ENCODE assay signal across 27 cellular contexts in the genomic region with DNA sequence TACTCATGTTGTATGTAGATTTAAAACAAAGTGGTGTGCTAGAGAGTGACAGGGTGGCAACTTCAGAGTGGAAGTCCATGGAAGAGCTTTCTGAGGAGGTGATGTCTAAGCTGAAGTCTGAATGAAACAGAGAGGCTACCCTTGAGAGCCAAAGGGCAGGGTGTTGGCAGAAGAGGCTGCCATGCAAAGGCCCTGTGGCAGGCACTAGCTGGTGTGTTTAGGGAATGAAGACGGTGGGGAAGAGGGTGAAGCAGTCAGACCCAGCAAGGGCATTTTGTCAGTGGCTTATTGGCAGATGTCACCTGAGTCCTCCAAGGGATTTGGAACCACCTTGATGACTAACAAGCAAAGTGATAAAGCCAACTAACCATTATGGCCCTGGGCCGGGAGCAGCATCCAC. TPM values are rescaled to one million over a fixed set of nuclear protein-coding genes. Genes with fewer than 3 reads are reported as not detected.
DNase-seq lines count a peak whose midpoint lies in the region; ATAC-seq, FAIRE-seq and TF ChIP-seq lines count a peak whose summit lies in the region.
"Had no signal": no experiment of that assay in that cellular context is flagged by ENCODE, and none has a peak within 500 bp of the region (broad histone marks: within the 10 kb centered on the region; RNA-seq: fewer than 3 reads in every experiment).

No MANE protein-coding gene starts in this region.

- H4K8ac ChIP-seq in mesendoderm (ENCODE audit: low read depth, low read length): no peak overlapping the region

- no peak for TF ChIP-seq RAD21 in K562 (CRISPR knock-in tag; conservative IDR thresholded peaks at IDR 0.05 in 1 of 2, IDR thresholded peaks at IDR 0.05 in 1 of 2)

- intact Hi-C loops in K562 (cut with micrococcal nuclease) (no loop called here), esophagus muscularis mucosa (cut with DNase I) (no loop called here)

- no peaks in the 10 kb centered on the region for H3K9me3 Mint-ChIP-seq in progenitor cell of endocrine pancreas (ENCODE audit: low read depth)

- H3K4me3 ChIP-seq in HEK293 (ENCODE audit: low read depth, low read length): no peak overlapping the region
- no peak overlapping the region for H3K4me3 ChIP-seq in K562
- H3K4me3 ChIP-seq in esophagus muscularis mucosa: no peak overlapping the region
- H3K4me3 ChIP-seq in mesendoderm (ENCODE audit: low read length): no peak overlapping the region
- H3K4me3 ChIP-seq: BLaER1, GM12878 had no signal

- H3K79me2 ChIP-seq in K562 (ENCODE audit: control insufficient read depth, insufficient read depth, low read length) (no peaks in the 10 kb centered on the region), mesendoderm (ENCODE audit: control insufficient read depth, insufficient read depth, low read length) (no peaks in the 10 kb centered on the region)

- BruUV-seq in K562 (replicated peaks; lab: Mats Ljungman, UMichigan): no TSS peak

- no peak for ATAC-seq in K562
- ATAC-seq: GM12878 had no signal

- CTCF ChIA-PET in HEK293 (lab: Yijun Ruan, JAX): no interaction called here
- CTCF ChIA-PET in K562 (lab: Yijun Ruan, JAX; ENCODE audit: low intra/inter-chr PET ratio): no interaction called here

- 6% methylated on average over 2 of the region's 2 CpGs for WGBS in K562 (ENCODE audit: insufficient coverage, low coverage, missing lambda C conversion rate)
- WGBS in esophagus muscularis mucosa: 92% methylated on average over 2 of the region's 2 CpGs
- WGBS in mesendoderm (ENCODE audit: extremely low coverage, insufficient coverage, low lambda C conversion rate): no CpG with 5 or more reads among the region's 2 CpGs

- H3K9me3 ChIP-seq in HEK293 (ENCODE audit: control insufficient read depth, insufficient read depth, low read depth, low read length) (no peaks in the 10 kb centered on the region), K562 (replicated peaks; ENCODE audit: control insufficient read depth, insufficient read depth, low read depth, low read length) (no peaks in the 10 kb centered on the region), esophagus muscularis mucosa (no peaks in the 10 kb centered on the region)
- H3K9me3 ChIP-seq: BE2C, BLaER1 had no signal

- H4K20me1 ChIP-seq in K562 (replicated peaks; ENCODE audit: control insufficient read depth, insufficient read depth, low read length): no peaks in the 10 kb centered on the region

- DNase-seq in K562 (ENCODE audit: extremely low read depth in 1 of 4, low spot score in 3 of 4): no peak
- peak; percentile 53 for DNase-seq in esophagus muscularis mucosa (ENCODE audit: extremely low spot score)
- no peak for DNase-seq in progenitor cell of endocrine pancreas (ENCODE audit: low spot score, unreplicated experiment)
- DNase-seq in mesendoderm: no peak
- DNase-seq in stimulated activated CD4-positive, alpha-beta T cell treated with anti-CD3 and anti-CD28 coated beads, Interleukin-4, amount 100 ng/mL, for 24 hours: no peak
- no peak for DNase-seq in iPS-NIHi7 (ENCODE audit: extremely low spot score)
- DNase-seq in DMS79 treated with DMSO at 0.1 percent for 48 hours (lab: John Stamatoyannopoulos, UW): no peak
- DNase-seq: 8988T; ACHN; BE2C; C1 segment of cervical spinal cord; Calu3; CD4-positive, alpha-beta memory T cell; CD4-positive, CD25-positive, alpha-beta regulatory T cell; CD8-positive, alpha-beta memory T cell; COR-L47; DND-41; EL; GDM1 had no signal

- H3K36me3 Mint-ChIP-seq in progenitor cell of endocrine pancreas (ENCODE audit: insufficient read depth): no peaks in the 10 kb centered on the region
- H3K36me3 Mint-ChIP-seq: CD4-positive, alpha-beta memory T cell; CD4-positive, CD25-positive, alpha-beta regulatory T cell had no signal

- H2AK5ac ChIP-seq in mesendoderm (ENCODE audit: low read length): no peak overlapping the region

- no peaks in the 10 kb centered on the region for H3K4me1 ChIP-seq in HEK293 (ENCODE audit: control insufficient read depth, insufficient read depth, low read length)
- H3K4me1 ChIP-seq in K562 (replicated peaks in 1 of 2; ENCODE audit: control insufficient read depth in 2 of 2, insufficient read depth in 2 of 2, low read length in 2 of 2): no peaks in the 10 kb centered on the region; a peak in 1 of 5 replicates
- peaks cover 0 to 28% (median 17%) of the 10 kb centered on the region in 4 donors for H3K4me1 ChIP-seq in esophagus muscularis mucosa
- H3K4me1 ChIP-seq in mesendoderm (ENCODE audit: control insufficient read depth, low read depth, low read length): no peaks in the 10 kb centered on the region
- H3K4me1 ChIP-seq: BE2C had no signal

- peaks cover 9% of the 10 kb centered on the region for H3K4me1 Mint-ChIP-seq in progenitor cell of endocrine pancreas (ENCODE audit: low read depth)

- in situ Hi-C loops in K562 (cut with MboI): no loop called here

- H3K9me1 ChIP-seq in K562 (ENCODE audit: control insufficient read depth, insufficient read depth, low read length): no peaks in the 10 kb centered on the region

- no peak overlapping the region for H3K18ac ChIP-seq in mesendoderm (ENCODE audit: low read length)

- no peak for TF ChIP-seq EP300 in K562 (IDR thresholded peaks at IDR 0.05; ENCODE audit: low read length)
- no peak for TF ChIP-seq EP300 in esophagus muscularis mucosa (IDR thresholded peaks at IDR 0.05)

- H3K36me3 ChIP-seq in HEK293 (ENCODE audit: control insufficient read depth in 2 of 2, insufficient read depth in 1 of 2, low read length in 2 of 2) (no peaks in the 10 kb centered on the region), K562 (ENCODE audit: control insufficient read depth, insufficient read depth, low read length) (no peaks in the 10 kb centered on the region), esophagus muscularis mucosa (no peaks in the 10 kb centered on the region), mesendoderm (ENCODE audit: control insufficient read depth, insufficient read depth, low read length) (no peaks in the 10 kb centered on the region)
- H3K36me3 ChIP-seq: BE2C, BLaER1 had no signal

- H3K4ac ChIP-seq in mesendoderm (ENCODE audit: low read depth, low read length): no peak overlapping the region

- no peak overlapping the region for H2BK5ac ChIP-seq in mesendoderm (ENCODE audit: low read length)

- H3K56ac ChIP-seq in mesendoderm (ENCODE audit: low read length): no peak overlapping the region

- peak overlapping the region; percentile 71 for H3K27ac Mint-ChIP-seq in progenitor cell of endocrine pancreas
- H3K27ac Mint-ChIP-seq: CD4-positive, alpha-beta memory T cell; CD4-positive, CD25-positive, alpha-beta regulatory T cell; CD8-positive, alpha-beta memory T cell had no signal

- H3K27me3 Mint-ChIP-seq in progenitor cell of endocrine pancreas: peaks cover 57% of the 10 kb centered on the region

- H3K27me3 ChIP-seq in K562 (ENCODE audit: control insufficient read depth in 2 of 2, insufficient read depth in 2 of 2, low read length in 2 of 2) (peaks cover 6 to 23% of the 10 kb centered on the region in 2 experiments; a peak in 4 of 5 replicates), esophagus muscularis mucosa (peaks cover 0 to 39% (median 6%) of the 10 kb centered on the region in 4 donors), mesendoderm (ENCODE audit: insufficient read depth, low read length, poor library complexity) (peaks cover 22% of the 10 kb centered on the region)

- H2BK15ac ChIP-seq in mesendoderm (replicated peaks; ENCODE audit: low read depth): no peak overlapping the region

- no peak for FAIRE-seq in K562 (lab: Jason Lieb, UNC)
- FAIRE-seq: A204.1, D721Med, GM12878, GM19239 had no signal

- TF ChIP-seq CTCF in HEK293 (tag by site-specific recombination; IDR thresholded peaks at IDR 0.05) (no peak), K562 (IDR thresholded peaks at IDR 0.05 in 2 of 3, conservative IDR thresholded peaks at IDR 0.05 in 1 of 3; ENCODE audit: insufficient read depth in 2 of 3, low read depth in 1 of 3, low read length in 3 of 3) (no peak), esophagus muscularis mucosa (IDR thresholded peaks at IDR 0.05) (no peak), progenitor cell of endocrine pancreas (IDR thresholded peaks at IDR 0.05; ENCODE audit: unreplicated experiment) (no peak)

- H3K4me2 ChIP-seq in K562 (ENCODE audit: insufficient read depth, low read length) (no peak overlapping the region), mesendoderm (ENCODE audit: low read length) (no peak overlapping the region)
- H3K4me2 ChIP-seq: BLaER1 had no signal

- no peak overlapping the region for H3K23ac ChIP-seq in mesendoderm (ENCODE audit: low read length)

- H2BK120ac ChIP-seq in mesendoderm (ENCODE audit: low read depth, low read length): no peak overlapping the region

- no peak overlapping the region for H3K4me3 Mint-ChIP-seq in progenitor cell of endocrine pancreas (ENCODE audit: low read depth)
- H3K4me3 Mint-ChIP-seq: CD14-positive monocyte; CD4-positive, alpha-beta memory T cell; CD4-positive, CD25-positive, alpha-beta regulatory T cell; CD8-positive, alpha-beta memory T cell had no signal

- H3K79me1 ChIP-seq in mesendoderm (ENCODE audit: low read length): no peaks in the 10 kb centered on the region

- H2AFZ ChIP-seq in K562 (ENCODE audit: low read depth, low read length): no peak overlapping the region

- H3K9ac ChIP-seq in K562 (ENCODE audit: insufficient read depth in 1 of 2, low read depth in 2 of 2, low read length in 2 of 2): no peak overlapping the region
- H3K9ac ChIP-seq in mesendoderm (ENCODE audit: low read length): no peak overlapping the region
- H3K9ac ChIP-seq: BLaER1 had no signal

- POLR2A ChIA-PET in HEK293 (lab: Yijun Ruan, JAX) (no interaction called here), K562 (lab: Yijun Ruan, JAX) (no interaction called here)

- no peak overlapping the region for H3K27ac ChIP-seq in HEK293 (ENCODE audit: extremely low read depth, low read depth, low read length)
- H3K27ac ChIP-seq in K562 (ENCODE audit: extremely low read depth, low read depth, low read length): no peak overlapping the region
- H3K27ac ChIP-seq in esophagus muscularis mucosa (replicated peaks in 1 of 4): no peak overlapping the region
- H3K27ac ChIP-seq in mesendoderm (ENCODE audit: low read depth, low read length): no peak overlapping the region
- H3K27ac ChIP-seq: BLaER1 had no signal

- no peak overlapping the region for H4K5ac ChIP-seq in mesendoderm (ENCODE audit: low read length)

- TF ChIP-seq POLR2A in K562 (conservative IDR thresholded peaks at IDR 0.05): no peak
- no peak for TF ChIP-seq POLR2A in esophagus muscularis mucosa (IDR thresholded peaks at IDR 0.05; ENCODE audit: low read depth)

RNA-seq across cellular contexts. Expression of gene CAMK2B, which starts 3.7 kb away (rescaled TPM):
- 0.23 TPM in 1 of 2 replicates, not detected in the other for total RNA-seq in K562 (2011; cell fraction: chromatin; rRNA removed; ENCODE audit: low replicate concordance)
- 0.26 and 0.50 TPM in 2 replicates for total RNA-seq in K562 (2011; cell fraction: nucleolus; rRNA removed)
- total RNA-seq in K562 (2011; cell fraction: nucleoplasm; rRNA removed): not detected in 2 replicates
- total RNA-seq in K562 (2014; rRNA removed) (0.09 and 0.16 TPM in 2 replicates), K562 (2014; rRNA removed; fragmentation: Illumina TruSeq; extraction: Trizol) (not detected in 2 replicates), K562 (2015; rRNA removed; fragmentation: Illumina TruSeq; extraction: Trizol) (0.04 TPM in 2 replicates), K562 (2021) (0.29 TPM in 1 of 2 replicates, not detected in the other), esophagus muscularis mucosa (1 to 10 TPM in 3 of 4 donors, under 1 TPM in 1; 0.50 to 2.0 (median 1.2) TPM), progenitor cell of endocrine pancreas (9.3 and 12.2 TPM in 2 replicates)
- polyA plus RNA-seq in K562 (2011; rRNA removed) (0.04 and 0.12 TPM in 2 replicates), K562 (2014; fragmentation: Illumina TruSeq; extraction: Trizol) (0.07 and 0.10 TPM in 2 replicates), K562 (2014; fragmentation: Nextera tagmentation; extraction: Ambion mirVana) (not detected), K562 (2014; rRNA removed) (0.05 and 0.08 TPM in 2 replicates)
- polyA plus RNA-seq in K562 (2011; cell fraction: cytosol; rRNA removed): 0.04 and 0.13 TPM in 2 replicates
- polyA plus RNA-seq in K562 (2011; cell fraction: nucleus; rRNA removed): 0.10 and 0.18 TPM in 2 replicates
- 0.09 and 0.18 TPM in 2 replicates for polyA plus RNA-seq in K562 (2012)
- not detected in 2 replicates for polyA minus RNA-seq in K562 (2011; rRNA and poly(A)+ RNA removed)
- polyA minus RNA-seq in K562 (2011; cell fraction: cytosol; rRNA and poly(A)+ RNA removed): not detected in 2 replicates
- polyA minus RNA-seq in K562 (2011; cell fraction: nucleus; rRNA and poly(A)+ RNA removed): not detected in 2 replicates
- 0.06 TPM for polyA plus RNA-seq in mesendoderm (2013, experiment 1 of 2)
- polyA plus RNA-seq in mesendoderm (2013, experiment 2 of 2): 0.08 TPM
- total RNA-seq: Calu3; CD4-positive, alpha-beta memory T cell; CD4-positive, CD25-positive, alpha-beta regulatory T cell had no signal
- polyA plus RNA-seq: AG04450; CD14-positive monocyte; CD4-positive, alpha-beta memory T cell; CD4-positive, CD25-positive, alpha-beta regulatory T cell; CD8-positive, alpha-beta memory T cell had no signal
